ENCODE assay signal across 26 cellular contexts in the genomic region with DNA sequence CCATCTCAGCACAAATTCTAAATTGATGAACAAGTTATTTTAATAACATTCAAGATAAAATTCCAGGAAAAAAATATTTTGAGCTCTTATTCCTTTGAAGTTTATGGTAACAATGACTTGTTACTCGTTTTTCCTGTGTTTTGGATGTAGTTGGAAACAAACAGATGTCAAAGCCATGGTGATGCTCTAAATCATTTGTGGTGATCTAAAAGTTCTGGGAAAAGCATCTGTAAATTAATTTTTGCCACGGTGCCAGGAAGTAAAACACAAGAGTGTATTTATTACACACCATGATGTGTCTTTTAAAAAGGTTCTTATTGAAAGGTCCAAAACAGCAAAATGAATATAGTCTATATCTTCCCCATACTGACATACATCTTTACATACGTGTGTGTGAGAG.
DNase-seq lines count a peak whose midpoint lies in the region; ATAC-seq, FAIRE-seq and TF ChIP-seq lines count a peak whose summit lies in the region.
"Had no signal": no experiment of that assay in that cellular context is flagged by ENCODE, and none has a peak within 500 bp of the region (broad histone marks: within the 10 kb centered on the region; RNA-seq: fewer than 3 reads in every experiment).

No MANE protein-coding gene starts in this region.

- no peak for TF ChIP-seq CTCF in natural killer cell (IDR thresholded peaks at IDR 0.05)
- no peak for TF ChIP-seq CTCF in omental fat pad (IDR thresholded peaks at IDR 0.05)
- TF ChIP-seq CTCF in HepG2 (CRISPR knock-in tag; IDR thresholded peaks at IDR 0.05), result no peak

- peaks cover 7% of the 10 kb centered on the region; the same call in 1 of the 2 replicates for H4K20me1 ChIP-seq in HepG2 (ENCODE audit: insufficient read depth, low read length)

- peak overlapping the region; percentile 56 to 80 for H3K27ac Mint-ChIP-seq in natural killer cell
- H3K27ac Mint-ChIP-seq in natural killer cell treated with Interleukin-12 subunit alpha and Interleukin-12 subunit beta and Interleukin-15 and Interleukin-18, amount 100 ng/mL, for 72 hours, result peak overlapping the region in 1 of 2 donors; percentile 49
- H3K27ac Mint-ChIP-seq in naive thymus-derived CD4-positive, alpha-beta T cell, result peak overlapping the region in 8 of 9 donors; percentile 41 to 87 (median 64)
- H3K27ac Mint-ChIP-seq: stimulated activated naive B cell treated with anti-CD40 and anti-IgM and Interleukin-4, amounts not matched to agents 10 μg/mL and 1 μg/mL and 100 μg/mL, for 72 hours; T-helper 2 cell treated with Interferon-gamma antibody and Interleukin-4, amounts not matched to agents 5 μg/mL and 100 μg/mL, for 36 hours; WTC11 had no signal

- H3K9ac ChIP-seq in HepG2 (ENCODE audit: insufficient read depth, low read depth, low read length), result no peak overlapping the region
- H3K9ac ChIP-seq: BLaER1 had no signal

- DNase-seq in natural killer cell (no peak), omental fat pad (ENCODE audit: low spot score) (no peak), HepG2 (ENCODE audit: low spot score) (no peak)
- DNase-seq in natural killer cell treated with Interleukin-12 subunit alpha and Interleukin-12 subunit beta and Interleukin-15 and Interleukin-18, amount 100 ng/mL, for 72 hours (ENCODE audit: low spot score), result no peak
- DNase-seq in naive thymus-derived CD4-positive, alpha-beta T cell, result no peak
- DNase-seq: activated CD4-positive, alpha-beta T cell treated with anti-CD3 and anti-CD28 coated beads, Interleukin-2, amount 50 U/mL, for 1 hour; brain microvascular endothelial cell; Calu3; effector memory CD4-positive, alpha-beta T cell; esophagus squamous epithelium; lower lobe of right lung; NCI-H1092 treated with DMSO at 0.1 percent for 48 hours; NCI-H187 treated with DMSO at 0.1 percent for 48 hours; NCI-H526 treated with DMSO at 0.1 percent for 48 hours; spleen; stimulated activated CD4-positive, alpha-beta T cell treated with anti-CD3 and anti-CD28 coated beads, Interleukin-2, amount 100 ng/mL, for 48 hours; stimulated activated naive B cell treated with anti-CD40 and anti-IgM and Interleukin-4, amounts not matched to agents 10 μg/mL and 1 μg/mL and 100 μg/mL, for 72 hours had no signal

- FAIRE-seq in endometrium (lab: Jason Lieb, UNC) (peak; percentile 96), HepG2 (lab: Jason Lieb, UNC) (no peak)
- FAIRE-seq: GM12891 had no signal

- no peak for ATAC-seq in natural killer cell
- ATAC-seq in natural killer cell treated with Interleukin-12 subunit alpha and Interleukin-12 subunit beta and Interleukin-15 and Interleukin-18, amount 100 ng/mL, for 72 hours, result no peak
- no peak for ATAC-seq in naive thymus-derived CD4-positive, alpha-beta T cell
- no peak for ATAC-seq in HG03045 (IDR thresholded peaks at IDR 0.05; ENCODE audit: unreplicated experiment)
- ATAC-seq in GM19023 (IDR thresholded peaks at IDR 0.05; ENCODE audit: unreplicated experiment), result no peak
- no peak for ATAC-seq in omental fat pad (ENCODE audit: low FRiP score)
- no peak for ATAC-seq in HepG2
- ATAC-seq: lower lobe of right lung; stimulated activated naive B cell treated with anti-CD40 and anti-IgM and Interleukin-4, amounts not matched to agents 10 μg/mL and 1 μg/mL and 100 μg/mL, for 72 hours; WTC11 had no signal

- POLR2A ChIA-PET in naive thymus-derived CD4-positive, alpha-beta T cell (lab: Charles Lee), result interaction anchor here (1.2 kb wide), 1 partner anchor 8 kb away, joined by 4 read pairs; no protein-coding TSS in a partner anchor
- POLR2A ChIA-PET in HepG2 (lab: Yijun Ruan, JAX), result interaction anchor here (1.5 kb wide), 1 partner anchor 10 kb away, joined by 3 read pairs; no protein-coding TSS in a partner anchor

- no peaks in the 10 kb centered on the region for H3K36me3 ChIP-seq in naive thymus-derived CD4-positive, alpha-beta T cell (ENCODE audit: control insufficient read depth in 2 of 3, insufficient read depth in 3 of 3, low read length in 3 of 3)
- no peaks in the 10 kb centered on the region for H3K36me3 ChIP-seq in HepG2 (replicated peaks in 1 of 2; ENCODE audit: control insufficient read depth in 1 of 2, insufficient read depth in 2 of 2, low read length in 2 of 2)
- H3K36me3 ChIP-seq: BLaER1, brain microvascular endothelial cell, esophagus squamous epithelium, HAP-1, lower lobe of right lung, spleen, suprapubic skin had no signal

- no peak overlapping the region for H3K27ac ChIP-seq in naive thymus-derived CD4-positive, alpha-beta T cell (ENCODE audit: low read depth, low read length)
- H3K27ac ChIP-seq in HepG2 (ENCODE audit: extremely low read length, insufficient read depth, low read length), result no peak overlapping the region
- H3K27ac ChIP-seq: BLaER1, brain microvascular endothelial cell, lower lobe of right lung, spleen had no signal

- no peak overlapping the region for H3K4me3 Mint-ChIP-seq in natural killer cell
- H3K4me3 Mint-ChIP-seq in natural killer cell treated with Interleukin-12 subunit alpha and Interleukin-12 subunit beta and Interleukin-15 and Interleukin-18, amount 100 ng/mL, for 72 hours, result no peak overlapping the region
- H3K4me3 Mint-ChIP-seq in naive thymus-derived CD4-positive, alpha-beta T cell, result no peak overlapping the region
- H3K4me3 Mint-ChIP-seq: stimulated activated naive B cell treated with anti-CD40 and anti-IgM and Interleukin-4, amounts not matched to agents 10 μg/mL and 1 μg/mL and 100 μg/mL, for 72 hours; T-helper 2 cell treated with Interferon-gamma antibody and Interleukin-4, amounts not matched to agents 5 μg/mL and 100 μg/mL, for 36 hours; WTC11 had no signal

- BruUV-seq in HepG2 (replicated peaks; lab: Mats Ljungman, UMichigan), result no TSS peak

- H3K79me2 ChIP-seq in HepG2 (ENCODE audit: insufficient read depth, low read length), result peaks cover 12% of the 10 kb centered on the region

- in situ Hi-C loops in HepG2 (cut with HindIII; ENCODE audit: extremely low pct_ligation_motif_present, low pct_unique_long_range_greater_than_20kb), result no loop called here

- CTCF ChIA-PET in naive thymus-derived CD4-positive, alpha-beta T cell (lab: Charles Lee), result no interaction called here
- CTCF ChIA-PET in HepG2 (lab: Yijun Ruan, JAX; ENCODE audit: low intra/inter-chr PET ratio, low total read pairs), result no interaction called here

- no peak overlapping the region for H3K4me2 ChIP-seq in HepG2 (ENCODE audit: low read depth, low read length)
- H3K4me2 ChIP-seq: BLaER1 had no signal

- no peak for TF ChIP-seq EP300 in HepG2 (IDR thresholded peaks at IDR 0.05; ENCODE audit: low read depth in 2 of 2, low read length in 2 of 2)
- TF ChIP-seq EP300 in HepG2 (CRISPR knock-in tag; IDR thresholded peaks at IDR 0.05; ENCODE audit: borderline replicate concordance), result no peak

- no peaks in the 10 kb centered on the region for H3K36me3 Mint-ChIP-seq in natural killer cell
- no peaks in the 10 kb centered on the region for H3K36me3 Mint-ChIP-seq in natural killer cell treated with Interleukin-12 subunit alpha and Interleukin-12 subunit beta and Interleukin-15 and Interleukin-18, amount 100 ng/mL, for 72 hours
- H3K36me3 Mint-ChIP-seq in naive thymus-derived CD4-positive, alpha-beta T cell, result peaks cover 0 to 7% (median 3%) of the 10 kb centered on the region in 5 donors
- H3K36me3 Mint-ChIP-seq: WTC11 had no signal

- peaks cover 11 to 13% of the 10 kb centered on the region in 2 donors for H3K4me1 ChIP-seq in naive thymus-derived CD4-positive, alpha-beta T cell (ENCODE audit: control insufficient read depth in 2 of 2, insufficient read depth in 2 of 2, low read length in 2 of 2)
- no peaks in the 10 kb centered on the region for H3K4me1 ChIP-seq in HepG2 (ENCODE audit: insufficient read depth, low read length)
- H3K4me1 ChIP-seq: BLaER1, HAP-1 had no signal

- TF ChIP-seq RAD21 in HepG2 (CRISPR knock-in tag; IDR thresholded peaks at IDR 0.05), result no peak

- no peaks in the 10 kb centered on the region for H3K9me3 ChIP-seq in naive thymus-derived CD4-positive, alpha-beta T cell (ENCODE audit: control insufficient read depth in 2 of 3, low read length in 3 of 3)
- no peaks in the 10 kb centered on the region for H3K9me3 ChIP-seq in HepG2 (ENCODE audit: low read length)
- H3K9me3 ChIP-seq: BLaER1, esophagus squamous epithelium, HAP-1, lower lobe of right lung, spleen, suprapubic skin had no signal

- no peak overlapping the region for H3K4me3 ChIP-seq in naive thymus-derived CD4-positive, alpha-beta T cell (ENCODE audit: low read length)
- H3K4me3 ChIP-seq in HepG2 (replicated peaks in 1 of 3; ENCODE audit: insufficient read depth in 1 of 3, low read depth in 2 of 3, low read length in 3 of 3), result no peak overlapping the region
- H3K4me3 ChIP-seq: BLaER1, esophagus squamous epithelium, HAP-1, lower lobe of right lung, spleen, suprapubic skin had no signal

- H3K9me3 Mint-ChIP-seq in natural killer cell, result no peaks in the 10 kb centered on the region
- H3K9me3 Mint-ChIP-seq in natural killer cell treated with Interleukin-12 subunit alpha and Interleukin-12 subunit beta and Interleukin-15 and Interleukin-18, amount 100 ng/mL, for 72 hours, result no peaks in the 10 kb centered on the region
- H3K9me3 Mint-ChIP-seq in naive thymus-derived CD4-positive, alpha-beta T cell, result peaks cover 0 to 3% (median 0%) of the 10 kb centered on the region in 11 donors
- H3K9me3 Mint-ChIP-seq: stimulated activated naive B cell treated with anti-CD40 and anti-IgM and Interleukin-4, amounts not matched to agents 10 μg/mL and 1 μg/mL and 100 μg/mL, for 72 hours; T-helper 2 cell treated with Interferon-gamma antibody and Interleukin-4, amounts not matched to agents 5 μg/mL and 100 μg/mL, for 36 hours; WTC11 had no signal

- no peaks in the 10 kb centered on the region for H3K27me3 ChIP-seq in naive thymus-derived CD4-positive, alpha-beta T cell (ENCODE audit: control insufficient read depth in 2 of 2, insufficient read depth in 2 of 2, low read length in 2 of 2)
- no peaks in the 10 kb centered on the region for H3K27me3 ChIP-seq in HepG2 (ENCODE audit: control insufficient read depth in 1 of 2, insufficient read depth in 2 of 2, low read length in 2 of 2)
- H3K27me3 ChIP-seq: BLaER1, brain microvascular endothelial cell, esophagus squamous epithelium, spleen, suprapubic skin had no signal

- no peak for TF ChIP-seq POLR2A in HepG2 (IDR thresholded peaks at IDR 0.05; ENCODE audit: insufficient read depth in 1 of 2, low read depth in 2 of 2, low read length in 2 of 2)

- no peaks in the 10 kb centered on the region for H3K27me3 Mint-ChIP-seq in natural killer cell (ENCODE audit: low read depth in 2 of 2)
- H3K27me3 Mint-ChIP-seq in natural killer cell treated with Interleukin-12 subunit alpha and Interleukin-12 subunit beta and Interleukin-15 and Interleukin-18, amount 100 ng/mL, for 72 hours, result no peaks in the 10 kb centered on the region
- H3K27me3 Mint-ChIP-seq in naive thymus-derived CD4-positive, alpha-beta T cell, result no peaks in the 10 kb centered on the region
- H3K27me3 Mint-ChIP-seq: stimulated activated naive B cell treated with anti-CD40 and anti-IgM and Interleukin-4, amounts not matched to agents 10 μg/mL and 1 μg/mL and 100 μg/mL, for 72 hours had no signal

- 91% methylated on average over 3 of the region's 3 CpGs for WGBS in HepG2 (ENCODE audit: low lambda C conversion rate)

- intact Hi-C loops in natural killer cell (cut with micrococcal nuclease) (no loop called here), HepG2 (cut with micrococcal nuclease; ENCODE audit: unreplicated experiment) (no loop called here)
- intact Hi-C loops in naive thymus-derived CD4-positive, alpha-beta T cell (cut with micrococcal nuclease), result no loop called here

- peaks cover 76 to 77% of the 10 kb centered on the region in 2 donors for H3K4me1 Mint-ChIP-seq in natural killer cell
- peaks cover 47 to 50% of the 10 kb centered on the region in 2 donors for H3K4me1 Mint-ChIP-seq in natural killer cell treated with Interleukin-12 subunit alpha and Interleukin-12 subunit beta and Interleukin-15 and Interleukin-18, amount 100 ng/mL, for 72 hours (ENCODE audit: low read depth in 2 of 2)
- H3K4me1 Mint-ChIP-seq in naive thymus-derived CD4-positive, alpha-beta T cell, result peaks cover 45 to 93% (median 87%) of the 10 kb centered on the region in 7 donors

- no peak overlapping the region for H2AFZ ChIP-seq in HepG2 (ENCODE audit: low read length)
